18 cellular contexts compared by ENCODE assay signal in genomic region chr11:13120691-13121090, GRCh38.
DNase-seq lines count a peak whose midpoint lies in the region; ATAC-seq, FAIRE-seq and TF ChIP-seq lines count a peak whose summit lies in the region.
"Had no signal": no experiment of that assay in that cellular context is flagged by ENCODE, and none has a peak within 500 bp of the region (broad histone marks: within the 10 kb centered on the region; RNA-seq: fewer than 3 reads in every experiment).

No MANE protein-coding gene starts in this region.

- peak overlapping the region; percentile 54; the same call in 1 of the 2 replicates for H3K56ac ChIP-seq in IMR-90 (ENCODE audit: extremely low read depth, insufficient read depth, low read length)

- in situ Hi-C loops in IMR-90 (cut with MboI; ENCODE audit: low sequenced_read_pairs): no loop called here
- in situ Hi-C loops in K562 (cut with MboI): no loop called here

- H3K9me3 Mint-ChIP-seq in activated naive CD4-positive, alpha-beta T cell treated with anti-CD3 and anti-CD28 coated beads for 36 hours: no peaks in the 10 kb centered on the region
- H3K9me3 Mint-ChIP-seq: activated T-helper 17 cell treated with anti-CD3 and anti-CD28 coated beads, Interleukin-2, amount 50 U/mL, for 72 hours; effector memory CD8-positive, alpha-beta T cell had no signal

- peak overlapping the region in 1 of 2 experiments; percentile 53; a peak in 2 of 4 replicates for H4K8ac ChIP-seq in IMR-90 (ENCODE audit: low read depth in 2 of 2, low read length in 2 of 2)

- H2AFZ ChIP-seq in IMR-90 (replicated peaks; ENCODE audit: low read length, poor library complexity): no peak overlapping the region
- peak overlapping the region; percentile 13; the same call in 1 of the 2 replicates for H2AFZ ChIP-seq in K562 (ENCODE audit: low read depth, low read length)

- no peak for TF ChIP-seq EP300 in K562 (IDR thresholded peaks at IDR 0.05; ENCODE audit: low read length)

- H3K18ac ChIP-seq in IMR-90 (ENCODE audit: low read depth, low read length): peak overlapping the region; percentile 50; the same call in 1 of the 2 replicates

- H3K9me1 ChIP-seq in IMR-90 (ENCODE audit: insufficient read depth, low read length) (peaks cover 13% of the 10 kb centered on the region), K562 (ENCODE audit: control insufficient read depth, insufficient read depth, low read length) (no peaks in the 10 kb centered on the region)

- peak overlapping the region; percentile 59; the same call in 1 of the 2 replicates for H3K4ac ChIP-seq in IMR-90 (ENCODE audit: low read depth, low read length)

- H3K9ac ChIP-seq in IMR-90 (ENCODE audit: low read depth, low read length): no peak overlapping the region; the same call in 1 of the 2 replicates
- no peak overlapping the region for H3K9ac ChIP-seq in K562 (ENCODE audit: insufficient read depth in 1 of 2, low read depth in 2 of 2, low read length in 2 of 2)

- no peak overlapping the region for H4K5ac ChIP-seq in IMR-90 (ENCODE audit: low read depth, low read length)

- no peaks in the 10 kb centered on the region for H3K27me3 ChIP-seq in IMR-90 (ENCODE audit: control insufficient read depth, insufficient read depth, low read length)
- H3K27me3 ChIP-seq in K562 (ENCODE audit: control insufficient read depth in 2 of 2, insufficient read depth in 2 of 2, low read length in 2 of 2): peaks cover 0 to 6% of the 10 kb centered on the region in 2 experiments; a peak in 1 of 5 replicates
- H3K27me3 ChIP-seq: ascending aorta, uterus had no signal

- POLR2A ChIA-PET in IMR-90 (lab: Charles Lee; ENCODE audit: unreplicated experiment) (no interaction called here), K562 (lab: Yijun Ruan, JAX) (interaction anchor here (1.1 to 1.6 kb wide), 3 partner anchors 12 to 53 kb away, joined by 3 to 4 read pairs (median 3); no protein-coding TSS in a partner anchor)

- H3K36me3 ChIP-seq in IMR-90 (ENCODE audit: control insufficient read depth, insufficient read depth, low read length) (no peaks in the 10 kb centered on the region), K562 (ENCODE audit: control insufficient read depth, insufficient read depth, low read length) (no peaks in the 10 kb centered on the region)
- H3K36me3 ChIP-seq: ascending aorta, uterus had no signal

- CTCF ChIA-PET in IMR-90 (lab: Yijun Ruan, JAX): interaction anchor here (0.7 kb wide), 1 partner anchor 224 kb away, joined by 3 read pairs; no protein-coding TSS in a partner anchor
- CTCF ChIA-PET in K562 (lab: Yijun Ruan, JAX; ENCODE audit: low intra/inter-chr PET ratio): no interaction called here
- CTCF ChIA-PET in activated naive CD4-positive, alpha-beta T cell treated with anti-CD3 and anti-CD28 coated beads for 36 hours (lab: Charles Lee): interaction anchor here (0.5 to 1.1 kb wide), 3 partner anchors 11 to 118 kb away, joined by 3 to 4 read pairs (median 3); no protein-coding TSS in a partner anchor

- H3K9me3 ChIP-seq in IMR-90 (ENCODE audit: control insufficient read depth, insufficient read depth, low read length) (no peaks in the 10 kb centered on the region), K562 (replicated peaks; ENCODE audit: control insufficient read depth, insufficient read depth, low read depth, low read length) (no peaks in the 10 kb centered on the region)
- H3K9me3 ChIP-seq: ascending aorta, uterus had no signal

- no peaks in the 10 kb centered on the region for H3K79me2 ChIP-seq in K562 (ENCODE audit: control insufficient read depth, insufficient read depth, low read length)

- H2BK5ac ChIP-seq in IMR-90 (ENCODE audit: low read depth, low read length, poor library complexity, severe bottlenecking): peak overlapping the region; percentile 59

- H3K79me1 ChIP-seq in IMR-90 (ENCODE audit: low read depth in 1 of 2, low read length in 2 of 2): no peaks in the 10 kb centered on the region

- no peaks in the 10 kb centered on the region for H4K20me1 ChIP-seq in IMR-90 (ENCODE audit: insufficient read depth, low read length)
- H4K20me1 ChIP-seq in K562 (replicated peaks; ENCODE audit: control insufficient read depth, insufficient read depth, low read length): no peaks in the 10 kb centered on the region

- no peak overlapping the region for H2AK5ac ChIP-seq in IMR-90 (ENCODE audit: low read depth, low read length)

- no peak for FAIRE-seq in K562 (lab: Jason Lieb, UNC)
- FAIRE-seq: H1 had no signal

- H3K4me1 Mint-ChIP-seq in activated naive CD4-positive, alpha-beta T cell treated with anti-CD3 and anti-CD28 coated beads for 36 hours (ENCODE audit: low read depth): no peaks in the 10 kb centered on the region
- H3K4me1 Mint-ChIP-seq: activated T-helper 17 cell treated with anti-CD3 and anti-CD28 coated beads, Interleukin-2, amount 50 U/mL, for 72 hours had no signal

- dilution Hi-C loops in IMR-90 (cut with HindIII; ENCODE audit: low sequenced_read_pairs, unreplicated experiment): no loop called here

- TF ChIP-seq RAD21 in IMR-90 (IDR thresholded peaks at IDR 0.05; ENCODE audit: low read length) (no peak), K562 (CRISPR knock-in tag; conservative IDR thresholded peaks at IDR 0.05 in 1 of 2, IDR thresholded peaks at IDR 0.05 in 1 of 2) (no peak)

- no peak overlapping the region for H3K4me3 Mint-ChIP-seq in activated naive CD4-positive, alpha-beta T cell treated with anti-CD3 and anti-CD28 coated beads for 36 hours
- H3K4me3 Mint-ChIP-seq: activated CD8-positive, alpha-beta T cell treated with anti-CD3 and anti-CD28 coated beads, Interleukin-2, amount 10 ng/mL, durations not matched to agents 7 days and 5 days; activated T-helper 17 cell treated with anti-CD3 and anti-CD28 coated beads, Interleukin-2, amount 50 U/mL, for 72 hours; effector memory CD8-positive, alpha-beta T cell; neural crest cell had no signal

- H3K27me3 Mint-ChIP-seq in activated naive CD4-positive, alpha-beta T cell treated with anti-CD3 and anti-CD28 coated beads for 36 hours (ENCODE audit: low read depth): peaks cover 36% of the 10 kb centered on the region

- intact Hi-C loops in IMR-90 (cut with micrococcal nuclease) (no loop called here), K562 (cut with micrococcal nuclease) (no loop called here)
- intact Hi-C loops in activated naive CD4-positive, alpha-beta T cell treated with anti-CD3 and anti-CD28 coated beads for 36 hours (cut with micrococcal nuclease): no loop called here

- BruUV-seq in IMR-90 (replicated peaks; lab: Mats Ljungman, UMichigan): no TSS peak
- BruUV-seq in K562 (replicated peaks; lab: Mats Ljungman, UMichigan): no TSS peak

- H3K4me2 ChIP-seq in IMR-90 (ENCODE audit: low read depth, low read length) (no peak overlapping the region; the same call in 1 of the 2 replicates), K562 (ENCODE audit: insufficient read depth, low read length) (no peak overlapping the region)

- WGBS in IMR-90 (ENCODE audit: extremely low coverage in 2 of 2, insufficient read length in 1 of 2), 2 experiments: no CpG with 5 or more reads among the region's 3 CpGs
- 24% methylated on average over 3 of the region's 3 CpGs for WGBS in K562 (ENCODE audit: insufficient coverage, low coverage, missing lambda C conversion rate)

- ATAC-seq in IMR-90 (ENCODE audit: low read depth) (peak; percentile 16; the same call in 1 of the 2 replicates), K562 (no peak), HG03521 (IDR thresholded peaks at IDR 0.05; ENCODE audit: unreplicated experiment) (no peak), HG02678 (IDR thresholded peaks at IDR 0.05; ENCODE audit: unreplicated experiment) (no peak)
- ATAC-seq: activated CD8-positive, alpha-beta T cell treated with anti-CD3 and anti-CD28 coated beads, Interleukin-2, amount 10 ng/mL, durations not matched to agents 7 days and 5 days; activated T-helper 17 cell treated with anti-CD3 and anti-CD28 coated beads, Interleukin-2, amount 50 U/mL, for 72 hours; effector memory CD8-positive, alpha-beta T cell; sciatic nerve; stimulated activated naive CD8-positive, alpha-beta T cell treated with anti-CD3 and anti-CD28 coated beads, Interleukin-15, Interleukin-2, amounts not matched to agents 100 U/mL and 50 U/mL, for 24 hours had no signal

- no peak overlapping the region for H3K23ac ChIP-seq in IMR-90 (ENCODE audit: low read depth, low read length)

- DNase-seq in IMR-90: peak; percentile 86
- DNase-seq in K562 (ENCODE audit: extremely low read depth in 1 of 4, low spot score in 3 of 4): no peak
- peak; percentile 57 for DNase-seq in fibroblast of the aortic adventitia (ENCODE audit: low read depth)
- no peak for DNase-seq in activated naive CD4-positive, alpha-beta T cell treated with anti-CD3 and anti-CD28 coated beads for 36 hours
- DNase-seq in hippocampal formation (lab: John Stamatoyannopoulos, UW): no peak
- DNase-seq: activated CD8-positive, alpha-beta T cell treated with anti-CD3 and anti-CD28 coated beads, Interleukin-2, amount 10 ng/mL, durations not matched to agents 7 days and 5 days; effector memory CD8-positive, alpha-beta T cell; GF-D8; NCI-H2029 treated with DMSO at 0.1 percent for 48 hours; stimulated activated naive CD8-positive, alpha-beta T cell treated with anti-CD3 and anti-CD28 coated beads, Interleukin-15, Interleukin-2, amounts not matched to agents 100 U/mL and 50 U/mL, for 24 hours; uterus had no signal

- no peak overlapping the region for H3K14ac ChIP-seq in IMR-90 (replicated peaks; ENCODE audit: low read depth, low read length)

- peaks cover 18% of the 10 kb centered on the region for H3K4me1 ChIP-seq in IMR-90 (ENCODE audit: control insufficient read depth, insufficient read depth, low read length)
- no peaks in the 10 kb centered on the region for H3K4me1 ChIP-seq in K562 (replicated peaks in 1 of 2; ENCODE audit: control insufficient read depth in 2 of 2, insufficient read depth in 2 of 2, low read length in 2 of 2)
- H3K4me1 ChIP-seq: ascending aorta, uterus had no signal

- H2BK15ac ChIP-seq in IMR-90 (ENCODE audit: low read depth, low read length): 0 out of 3 replicates have a peak overlapping the region, but pooled peaks have one; percentile 79

- no peak overlapping the region for H2AK9ac ChIP-seq in IMR-90 (replicated peaks; ENCODE audit: low read depth, low read length, poor library complexity)

- H2BK120ac ChIP-seq in IMR-90 (ENCODE audit: low read depth, low read length): peak overlapping the region; percentile 62; the same call in 1 of the 2 replicates

- H2BK20ac ChIP-seq in IMR-90 (ENCODE audit: low read depth, low read length): 0 out of 2 replicates have a peak overlapping the region, but pooled peaks have one; percentile 46

- H4K91ac ChIP-seq in IMR-90 (ENCODE audit: insufficient read depth, low read depth, low read length): no peak overlapping the region

- H3K27ac ChIP-seq in IMR-90 (ENCODE audit: insufficient read depth, low read length): 0 out of 2 replicates have a peak overlapping the region, but pooled peaks have one; percentile 1
- no peak overlapping the region for H3K27ac ChIP-seq in K562 (ENCODE audit: extremely low read depth, low read depth, low read length)
- H3K27ac ChIP-seq: ascending aorta, uterus had no signal

- TF ChIP-seq CTCF in IMR-90 (conservative IDR thresholded peaks at IDR 0.05; ENCODE audit: low read depth, low read length) (no peak), K562 (IDR thresholded peaks at IDR 0.05 in 2 of 3, conservative IDR thresholded peaks at IDR 0.05 in 1 of 3; ENCODE audit: insufficient read depth in 2 of 3, low read depth in 1 of 3, low read length in 3 of 3) (no peak), fibroblast of the aortic adventitia (IDR thresholded peaks at IDR 0.05; ENCODE audit: insufficient read depth, low read length) (no peak)

- no peak overlapping the region for H3K27ac Mint-ChIP-seq in activated naive CD4-positive, alpha-beta T cell treated with anti-CD3 and anti-CD28 coated beads for 36 hours
- H3K27ac Mint-ChIP-seq: activated CD8-positive, alpha-beta T cell treated with anti-CD3 and anti-CD28 coated beads, Interleukin-2, amount 10 ng/mL, durations not matched to agents 7 days and 5 days; activated T-helper 17 cell treated with anti-CD3 and anti-CD28 coated beads, Interleukin-2, amount 50 U/mL, for 72 hours; effector memory CD8-positive, alpha-beta T cell had no signal

- no peak overlapping the region for H3K4me3 ChIP-seq in IMR-90 (ENCODE audit: insufficient read depth, low read depth, low read length)
- H3K4me3 ChIP-seq in K562: no peak overlapping the region
- no peak overlapping the region for H3K4me3 ChIP-seq in fibroblast of the aortic adventitia (ENCODE audit: low read depth, low read length)
- H3K4me3 ChIP-seq: ascending aorta, uterus had no signal

- TF ChIP-seq POLR2A in IMR-90 (IDR thresholded peaks at IDR 0.05; ENCODE audit: low read depth, low read length) (no peak), K562 (conservative IDR thresholded peaks at IDR 0.05) (no peak)

- H3K36me3 Mint-ChIP-seq in activated naive CD4-positive, alpha-beta T cell treated with anti-CD3 and anti-CD28 coated beads for 36 hours (ENCODE audit: low read depth): peaks cover 2% of the 10 kb centered on the region

Comparison
In these comparisons a context has a peak if more than half of its experiments do, and no peak if none do; other contexts are left out.
1. DNase-seq: peak in IMR-90 (single experiment) and fibroblast of the aortic adventitia (single experiment); none in K562 (0 of 4), activated naive CD4-positive, alpha-beta T cell treated with anti-CD3 and anti-CD28 coated beads for 36 hours (single experiment) and hippocampal formation (0 of 2).